ENCODE assay signal across 8 cellular contexts in the genomic region with DNA sequence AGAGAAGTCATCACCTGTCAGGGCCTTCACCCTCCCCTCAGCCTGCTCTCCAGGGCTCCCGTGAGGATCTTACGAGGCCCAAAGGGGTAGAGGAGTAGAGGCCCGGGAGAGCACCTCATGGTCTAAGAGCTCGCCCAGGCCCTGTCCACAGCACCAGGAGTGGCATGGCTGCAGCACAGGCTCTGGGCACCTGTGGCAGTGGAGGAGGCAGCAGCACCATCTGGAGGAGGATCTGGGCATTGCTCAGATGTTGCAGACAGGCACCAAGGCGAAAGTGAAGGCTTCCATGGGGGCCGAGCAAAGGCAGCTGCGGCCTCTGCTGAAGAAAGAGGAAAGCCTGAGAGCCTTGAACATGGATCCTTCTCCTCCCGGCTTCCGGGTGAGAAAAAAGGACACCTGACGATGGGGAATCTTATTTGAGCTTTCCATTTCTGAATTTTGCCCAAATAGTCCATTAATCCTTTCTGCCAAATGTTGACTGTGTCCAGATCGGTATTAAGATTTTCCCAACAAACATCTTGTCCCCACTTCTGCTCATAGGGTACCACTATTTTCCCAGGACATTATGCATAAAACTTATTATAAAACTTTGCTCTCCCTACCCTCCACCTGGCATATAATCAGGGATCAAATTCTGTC.
DNase-seq lines count a peak whose midpoint lies in the region; ATAC-seq and TF ChIP-seq lines count a peak whose summit lies in the region.

No MANE protein-coding gene starts in this region.

- ATAC-seq in GM21447 (IDR thresholded peaks at IDR 0.05; ENCODE audit: unreplicated experiment) (peak; percentile 99), SK-N-SH treated with all-trans-retinoic acid at 6 μM for 48 hours (peak; percentile 99)
- peak; percentile 98 for ATAC-seq in activated naive CD8-positive, alpha-beta T cell treated with anti-CD3 and anti-CD28 coated beads, Interleukin-2, amount 10 ng/mL, durations not matched to agents 7 days and 5 days (ENCODE audit: low read depth)

- H3K27me3 Mint-ChIP-seq in activated naive CD8-positive, alpha-beta T cell treated with anti-CD3 and anti-CD28 coated beads, Interleukin-2, amount 10 ng/mL, durations not matched to agents 7 days and 5 days = peaks cover 13% of the 10 kb centered on the region

- H3K4me3 Mint-ChIP-seq in activated naive CD8-positive, alpha-beta T cell treated with anti-CD3 and anti-CD28 coated beads, Interleukin-2, amount 10 ng/mL, durations not matched to agents 7 days and 5 days = no peak overlapping the region

- H3K27ac Mint-ChIP-seq in activated naive CD8-positive, alpha-beta T cell treated with anti-CD3 and anti-CD28 coated beads, Interleukin-2, amount 10 ng/mL, durations not matched to agents 7 days and 5 days = no peak overlapping the region

- DNase-seq in GF-D8 (lab: John Stamatoyannopoulos, UW) = peak; percentile 13
- peak; percentile 33 for DNase-seq in HPDE6-E6E7 (ENCODE audit: extremely low spot score)
- peak; percentile 82 for DNase-seq in activated naive CD8-positive, alpha-beta T cell treated with anti-CD3 and anti-CD28 coated beads, Interleukin-2, amount 10 ng/mL, durations not matched to agents 7 days and 5 days
- peak in 42 of 51 donors; percentile 4 to 80 (median 33) for DNase-seq in hypothalamus (lab: John Stamatoyannopoulos, UW)
- DNase-seq in stimulated activated CD4-positive, alpha-beta T cell treated with anti-CD3 and anti-CD28 coated beads, Interleukin-2, amount 100 ng/mL, for 48 hours = peak; percentile 59 to 72
- no peak for DNase-seq in cortex of kidney (lab: John Stamatoyannopoulos, UW)

- peaks cover 14% of the 10 kb centered on the region for H3K4me1 Mint-ChIP-seq in activated naive CD8-positive, alpha-beta T cell treated with anti-CD3 and anti-CD28 coated beads, Interleukin-2, amount 10 ng/mL, durations not matched to agents 7 days and 5 days

- POLR2A ChIA-PET in activated naive CD8-positive, alpha-beta T cell treated with anti-CD3 and anti-CD28 coated beads, Interleukin-2, amount 10 ng/mL, durations not matched to agents 7 days and 5 days (lab: Charles Lee) = interaction anchor here (1.3 to 1.9 kb wide), 3 partner anchors 235 to 409 kb away, joined by 3 to 4 read pairs (median 3); no protein-coding TSS in a partner anchor

- H3K9me3 Mint-ChIP-seq in activated naive CD8-positive, alpha-beta T cell treated with anti-CD3 and anti-CD28 coated beads, Interleukin-2, amount 10 ng/mL, durations not matched to agents 7 days and 5 days = no peaks in the 10 kb centered on the region

- peaks cover 6% of the 10 kb centered on the region for H3K36me3 Mint-ChIP-seq in activated naive CD8-positive, alpha-beta T cell treated with anti-CD3 and anti-CD28 coated beads, Interleukin-2, amount 10 ng/mL, durations not matched to agents 7 days and 5 days

TF ChIP-seq in SK-N-SH treated with all-trans-retinoic acid at 6 μM for 48 hours, 23 proteins besides CTCF, POLR2A, EP300 and RAD21:
- TF ChIP-seq GLIS3 (CRISPR knock-in tag; IDR thresholded peaks at IDR 0.05) = no peak
- no peak for TF ChIP-seq RARB (CRISPR knock-in tag; IDR thresholded peaks at IDR 0.05)
- no peak for TF ChIP-seq ZFP30 (CRISPR knock-in tag; IDR thresholded peaks at IDR 0.05)
- TF ChIP-seq TCF4 (CRISPR knock-in tag; IDR thresholded peaks at IDR 0.05; ENCODE audit: borderline replicate concordance) = no peak
- TF ChIP-seq ARNTL (CRISPR knock-in tag; IDR thresholded peaks at IDR 0.05; ENCODE audit: borderline replicate concordance, low read depth) = no peak
- TF ChIP-seq, protein P1, sequence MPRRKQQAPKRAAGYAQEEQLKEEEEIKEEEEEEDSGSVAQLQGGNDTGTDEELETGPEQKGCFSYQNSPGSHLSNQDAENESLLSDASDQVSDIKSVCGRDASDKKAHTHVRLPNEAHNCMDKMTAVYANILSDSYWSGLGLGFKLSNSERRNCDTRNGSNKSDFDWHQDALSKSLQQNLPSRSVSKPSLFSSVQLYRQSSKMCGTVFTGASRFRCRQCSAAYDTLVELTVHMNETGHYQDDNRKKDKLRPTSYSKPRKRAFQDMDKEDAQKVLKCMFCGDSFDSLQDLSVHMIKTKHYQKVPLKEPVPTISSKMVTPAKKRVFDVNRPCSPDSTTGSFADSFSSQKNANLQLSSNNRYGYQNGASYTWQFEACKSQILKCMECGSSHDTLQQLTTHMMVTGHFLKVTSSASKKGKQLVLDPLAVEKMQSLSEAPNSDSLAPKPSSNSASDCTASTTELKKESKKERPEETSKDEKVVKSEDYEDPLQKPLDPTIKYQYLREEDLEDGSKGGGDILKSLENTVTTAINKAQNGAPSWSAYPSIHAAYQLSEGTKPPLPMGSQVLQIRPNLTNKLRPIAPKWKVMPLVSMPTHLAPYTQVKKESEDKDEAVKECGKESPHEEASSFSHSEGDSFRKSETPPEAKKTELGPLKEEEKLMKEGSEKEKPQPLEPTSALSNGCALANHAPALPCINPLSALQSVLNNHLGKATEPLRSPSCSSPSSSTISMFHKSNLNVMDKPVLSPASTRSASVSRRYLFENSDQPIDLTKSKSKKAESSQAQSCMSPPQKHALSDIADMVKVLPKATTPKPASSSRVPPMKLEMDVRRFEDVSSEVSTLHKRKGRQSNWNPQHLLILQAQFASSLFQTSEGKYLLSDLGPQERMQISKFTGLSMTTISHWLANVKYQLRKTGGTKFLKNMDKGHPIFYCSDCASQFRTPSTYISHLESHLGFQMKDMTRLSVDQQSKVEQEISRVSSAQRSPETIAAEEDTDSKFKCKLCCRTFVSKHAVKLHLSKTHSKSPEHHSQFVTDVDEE (CRISPR knock-in tag; IDR thresholded peaks at IDR 0.05) = no peak
- TF ChIP-seq ESRRG (CRISPR knock-in tag; IDR thresholded peaks at IDR 0.05) = no peak
- no peak for TF ChIP-seq ZC3H10 (CRISPR knock-in tag; IDR thresholded peaks at IDR 0.05)
- TF ChIP-seq ZNF565 (CRISPR knock-in tag; conservative IDR thresholded peaks at IDR 0.05; ENCODE audit: low read depth) = no peak
- no peak for TF ChIP-seq OSR1 (CRISPR knock-in tag; IDR thresholded peaks at IDR 0.05)
- TF ChIP-seq, protein P2, sequence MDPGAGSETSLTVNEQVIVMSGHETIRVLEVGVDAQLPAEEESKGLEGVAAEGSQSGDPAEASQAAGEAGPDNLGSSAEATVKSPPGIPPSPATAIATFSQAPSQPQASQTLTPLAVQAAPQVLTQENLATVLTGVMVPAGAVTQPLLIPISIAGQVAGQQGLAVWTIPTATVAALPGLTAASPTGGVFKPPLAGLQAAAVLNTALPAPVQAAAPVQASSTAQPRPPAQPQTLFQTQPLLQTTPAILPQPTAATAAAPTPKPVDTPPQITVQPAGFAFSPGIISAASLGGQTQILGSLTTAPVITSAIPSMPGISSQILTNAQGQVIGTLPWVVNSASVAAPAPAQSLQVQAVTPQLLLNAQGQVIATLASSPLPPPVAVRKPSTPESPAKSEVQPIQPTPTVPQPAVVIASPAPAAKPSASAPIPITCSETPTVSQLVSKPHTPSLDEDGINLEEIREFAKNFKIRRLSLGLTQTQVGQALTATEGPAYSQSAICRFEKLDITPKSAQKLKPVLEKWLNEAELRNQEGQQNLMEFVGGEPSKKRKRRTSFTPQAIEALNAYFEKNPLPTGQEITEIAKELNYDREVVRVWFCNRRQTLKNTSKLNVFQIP (CRISPR knock-in tag; IDR thresholded peaks at IDR 0.05; ENCODE audit: borderline replicate concordance, low read depth) = no peak
- TF ChIP-seq ZFP3 (CRISPR knock-in tag; IDR thresholded peaks at IDR 0.05) = no peak
- no peak for TF ChIP-seq CREB5 (CRISPR knock-in tag; IDR thresholded peaks at IDR 0.05; ENCODE audit: low read depth)
